1 cellular context compared by ENCODE assay signal in the genomic region with DNA sequence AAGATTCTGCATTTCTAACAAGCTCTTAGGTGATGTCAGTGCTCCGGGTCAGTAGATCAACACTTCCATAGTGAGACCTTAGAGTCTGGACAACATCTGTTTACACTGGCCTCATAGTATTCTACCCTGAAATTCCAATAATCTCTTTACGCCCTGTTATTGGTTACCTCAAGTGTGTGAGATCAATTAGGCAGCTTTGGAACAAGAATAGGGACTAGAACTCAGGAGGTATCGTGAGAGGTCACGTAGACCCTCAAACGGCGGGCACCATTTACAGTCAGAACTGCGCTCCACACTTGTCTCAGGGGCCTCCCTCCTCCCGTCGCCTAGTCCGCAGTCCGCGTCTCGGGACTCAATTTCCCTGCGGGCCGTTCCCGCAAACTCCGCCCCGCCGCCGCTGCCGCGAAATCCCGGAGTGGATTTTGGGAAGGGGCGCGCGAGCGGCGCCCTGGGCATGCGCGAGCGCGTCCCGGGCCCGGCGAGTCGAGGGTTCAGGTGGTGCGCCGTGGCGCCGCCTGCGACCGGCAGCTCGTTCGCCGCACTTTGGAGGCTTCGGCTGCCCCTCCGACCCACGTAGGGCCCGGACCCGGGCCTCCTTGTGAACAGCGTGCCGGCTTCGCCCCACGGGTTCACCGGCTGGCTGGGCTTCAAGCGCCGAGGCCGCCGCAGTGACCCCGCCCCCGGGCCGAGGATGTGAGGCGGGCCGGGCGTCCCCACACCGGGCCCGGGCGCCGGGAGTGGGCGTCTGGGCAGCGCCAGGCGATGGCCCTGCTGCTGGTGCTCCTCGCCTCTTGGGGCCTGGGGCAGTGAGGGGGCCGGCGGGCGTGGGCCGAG.
TF ChIP-seq lines count a peak whose summit lies in the region.

TSS of gene PLEKHA8 (plus strand) at position 498 of the 834 bp plus-strand sequence. CDS start 351 bp downstream, outside the sequence.

TF ChIP-seq in HEK293, 187 proteins besides CTCF, POLR2A, EP300 and RAD21 (continued from another document):
- TF ChIP-seq, protein P1, sequence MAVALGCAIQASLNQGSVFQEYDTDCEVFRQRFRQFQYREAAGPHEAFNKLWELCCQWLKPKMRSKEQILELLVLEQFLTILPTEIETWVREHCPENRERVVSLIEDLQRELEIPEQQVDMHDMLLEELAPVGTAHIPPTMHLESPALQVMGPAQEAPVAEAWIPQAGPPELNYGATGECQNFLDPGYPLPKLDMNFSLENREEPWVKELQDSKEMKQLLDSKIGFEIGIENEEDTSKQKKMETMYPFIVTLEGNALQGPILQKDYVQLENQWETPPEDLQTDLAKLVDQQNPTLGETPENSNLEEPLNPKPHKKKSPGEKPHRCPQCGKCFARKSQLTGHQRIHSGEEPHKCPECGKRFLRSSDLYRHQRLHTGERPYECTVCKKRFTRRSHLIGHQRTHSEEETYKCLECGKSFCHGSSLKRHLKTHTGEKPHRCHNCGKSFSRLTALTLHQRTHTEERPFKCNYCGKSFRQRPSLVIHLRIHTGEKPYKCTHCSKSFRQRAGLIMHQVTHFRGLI (tag by site-specific recombination; IDR thresholded peaks at IDR 0.05) = peak; percentile 91
- TF ChIP-seq ZNF629 (tag by site-specific recombination; IDR thresholded peaks at IDR 0.05) (0 out of 2 replicates have a peak, but pooled peaks have one; percentile 20), ZBTB26 (tag by site-specific recombination; optimal IDR thresholded peaks at IDR 0.05) (peak; percentile 84)
TF ChIP-seq in HEK293: peak in this region for 32.
